9 cellular contexts compared by ENCODE assay signal in the genomic region with DNA sequence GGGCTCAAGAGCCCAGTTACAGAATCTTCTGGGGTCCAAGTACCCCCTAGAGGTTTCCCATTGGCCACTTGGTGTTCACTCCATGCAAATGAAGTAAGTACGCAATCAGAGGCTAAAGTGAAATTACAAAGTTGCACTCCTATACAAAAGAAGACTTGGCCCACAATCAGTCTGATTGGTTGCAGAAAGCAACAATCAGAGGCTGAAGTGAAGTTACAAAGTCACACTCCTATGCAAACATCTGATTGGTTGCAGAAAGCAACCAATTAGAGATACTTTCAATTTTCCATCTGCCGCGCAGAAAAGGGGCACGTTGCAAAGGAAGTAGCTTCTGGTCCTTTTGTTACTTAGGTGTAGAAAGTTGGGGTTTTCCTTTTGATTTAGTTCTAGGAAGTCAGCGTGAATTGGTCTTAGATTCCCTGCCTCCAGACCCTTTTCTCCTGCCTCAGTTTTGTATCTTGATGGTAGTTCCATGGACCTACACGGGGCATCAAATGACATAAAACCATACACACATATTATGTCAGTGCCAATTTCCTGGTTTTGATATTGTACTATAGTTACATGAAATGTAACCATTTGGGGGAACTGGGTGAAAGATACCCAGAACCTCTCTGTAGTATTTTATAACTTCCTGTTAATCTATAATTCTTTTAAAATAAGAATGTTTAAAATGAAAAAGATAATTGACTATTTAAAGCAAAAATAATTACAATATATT. TPM values are rescaled to one million over a fixed set of nuclear protein-coding genes. Genes with fewer than 3 reads are reported as not detected.
A peak's percentile ranks its signal among the peaks of the same experiment; 100 is the strongest.
DNase-seq lines count a peak whose midpoint lies in the region; ATAC-seq and TF ChIP-seq lines count a peak whose summit lies in the region.
"Had no signal": no experiment of that assay in that cellular context is flagged by ENCODE, and none has a peak within 500 bp of the region (broad histone marks: within the 10 kb centered on the region; RNA-seq: fewer than 3 reads in every experiment).

No MANE protein-coding gene starts in this region.

- peak overlapping the region; percentile 35; the same call in 1 of the 2 replicates for H3K4me2 ChIP-seq in IMR-90 (ENCODE audit: low read depth, low read length)

- H3K9me1 ChIP-seq in IMR-90 (ENCODE audit: insufficient read depth, low read length): no peaks in the 10 kb centered on the region

- dilution Hi-C loops in IMR-90 (cut with HindIII; ENCODE audit: low sequenced_read_pairs, unreplicated experiment): no loop called here

- H3K4me1 ChIP-seq in IMR-90 (ENCODE audit: control insufficient read depth, insufficient read depth, low read length) (no peaks in the 10 kb centered on the region), spleen (no peaks in the 10 kb centered on the region)

- no peak overlapping the region for H3K27ac ChIP-seq in IMR-90 (ENCODE audit: insufficient read depth, low read length)
- H3K27ac ChIP-seq in spleen: peak overlapping the region in 6 of 8 donors; percentile 46 to 71 (median 58)

- in situ Hi-C loops in IMR-90 (cut with MboI; ENCODE audit: low sequenced_read_pairs): no loop called here

- H4K8ac ChIP-seq in IMR-90 (ENCODE audit: low read depth in 2 of 2, low read length in 2 of 2): no peak overlapping the region

- no peak overlapping the region for H4K5ac ChIP-seq in IMR-90 (ENCODE audit: low read depth, low read length)

- H2AK9ac ChIP-seq in IMR-90 (replicated peaks; ENCODE audit: low read depth, low read length, poor library complexity): no peak overlapping the region

- H4K20me1 ChIP-seq in IMR-90 (ENCODE audit: insufficient read depth, low read length): no peaks in the 10 kb centered on the region

- TF ChIP-seq CTCF in IMR-90 (conservative IDR thresholded peaks at IDR 0.05; ENCODE audit: low read depth, low read length) (no peak), spleen (IDR thresholded peaks at IDR 0.05 in 8 of 11, conservative IDR thresholded peaks at IDR 0.05 in 3 of 11) (no peak)

- no peak overlapping the region for H2BK5ac ChIP-seq in IMR-90 (ENCODE audit: low read depth, low read length, poor library complexity, severe bottlenecking)

- no peak overlapping the region for H2BK20ac ChIP-seq in IMR-90 (ENCODE audit: low read depth, low read length)

- H2BK15ac ChIP-seq in IMR-90 (ENCODE audit: low read depth, low read length): no peak overlapping the region

- no peak overlapping the region for H2AFZ ChIP-seq in IMR-90 (replicated peaks; ENCODE audit: low read length, poor library complexity)

- intact Hi-C loops in IMR-90 (cut with micrococcal nuclease) (no loop called here), spleen (cut with DNase I; ENCODE audit: low total_unique reads) (no loop called here)

- H3K9me3 ChIP-seq in IMR-90 (ENCODE audit: control insufficient read depth, insufficient read depth, low read length) (no peaks in the 10 kb centered on the region), spleen (no peaks in the 10 kb centered on the region)

- TF ChIP-seq POLR2A in IMR-90 (IDR thresholded peaks at IDR 0.05; ENCODE audit: low read depth, low read length) (no peak), spleen (IDR thresholded peaks at IDR 0.05) (no peak)

- no peak overlapping the region for H2AK5ac ChIP-seq in IMR-90 (ENCODE audit: low read depth, low read length)

- no CpG with 5 or more reads among the region's 6 CpGs for WGBS in IMR-90 (ENCODE audit: extremely low coverage in 2 of 2, insufficient read length in 1 of 2), 2 experiments
- 30 to 63% (median 47%) methylated on average over 6 of the region's 6 CpGs for WGBS in spleen, 5 donors

- POLR2A ChIA-PET in IMR-90 (lab: Charles Lee; ENCODE audit: unreplicated experiment): no interaction called here

- H3K79me1 ChIP-seq in IMR-90 (ENCODE audit: low read depth in 1 of 2, low read length in 2 of 2): no peaks in the 10 kb centered on the region

- TF ChIP-seq RAD21 in IMR-90 (IDR thresholded peaks at IDR 0.05; ENCODE audit: low read length): no peak

- no peak overlapping the region for H3K18ac ChIP-seq in IMR-90 (ENCODE audit: low read depth, low read length)

- DNase-seq in IMR-90 (no peak), dermis blood vessel endothelial cell (peak; percentile 46), spleen (no peak), NCI-H774 (lab: John Stamatoyannopoulos, UW) (no peak), hippocampal formation (lab: John Stamatoyannopoulos, UW) (no peak), COLO668 (lab: John Stamatoyannopoulos, UW; ENCODE audit: unreplicated experiment) (no peak)
- DNase-seq in activated CD4-positive, alpha-beta T cell treated with anti-CD3 and anti-CD28 coated beads for 4 hours: peak; percentile 29 to 34
- DNase-seq: mesendoderm had no signal

- CTCF ChIA-PET in IMR-90 (lab: Yijun Ruan, JAX): no interaction called here

- H3K27me3 ChIP-seq in IMR-90 (ENCODE audit: control insufficient read depth, insufficient read depth, low read length) (peaks cover 20% of the 10 kb centered on the region), spleen (replicated peaks in 1 of 7) (no peaks in the 10 kb centered on the region)

- H3K4me3 ChIP-seq in IMR-90 (ENCODE audit: insufficient read depth, low read depth, low read length): no peak overlapping the region; the same call in 1 of the 2 replicates
- H3K4me3 ChIP-seq in spleen: peak overlapping the region in 3 of 8 donors; percentile 9 to 55 (median 20)

- no TSS peak for BruUV-seq in IMR-90 (replicated peaks; lab: Mats Ljungman, UMichigan)

- no peak overlapping the region for H2BK120ac ChIP-seq in IMR-90 (ENCODE audit: low read depth, low read length)

- no peak overlapping the region for H3K9ac ChIP-seq in IMR-90 (ENCODE audit: low read depth, low read length)

- H3K36me3 ChIP-seq in IMR-90 (ENCODE audit: control insufficient read depth, insufficient read depth, low read length) (no peaks in the 10 kb centered on the region), spleen (no peaks in the 10 kb centered on the region)

- no peak overlapping the region for H3K56ac ChIP-seq in IMR-90 (ENCODE audit: extremely low read depth, insufficient read depth, low read length)

- H4K91ac ChIP-seq in IMR-90 (ENCODE audit: insufficient read depth, low read depth, low read length): no peak overlapping the region

- ATAC-seq in IMR-90 (ENCODE audit: low read depth): no peak
- no peak for ATAC-seq in HG02571 (IDR thresholded peaks at IDR 0.05; ENCODE audit: unreplicated experiment)

- H3K4ac ChIP-seq in IMR-90 (ENCODE audit: low read depth, low read length): no peak overlapping the region

- H3K14ac ChIP-seq in IMR-90 (replicated peaks; ENCODE audit: low read depth, low read length): no peak overlapping the region

- no peak overlapping the region for H3K23ac ChIP-seq in IMR-90 (ENCODE audit: low read depth, low read length)

TF ChIP-seq in IMR-90, 13 proteins besides CTCF, POLR2A, EP300 and RAD21:
- no peak for TF ChIP-seq MAFK (IDR thresholded peaks at IDR 0.05; ENCODE audit: low read depth, low read length)
- no peak for TF ChIP-seq RCOR1 (IDR thresholded peaks at IDR 0.05; ENCODE audit: insufficient replicate concordance, low read length)
- no peak for TF ChIP-seq MAZ (IDR thresholded peaks at IDR 0.05; ENCODE audit: borderline replicate concordance, low read depth, low read length)
- TF ChIP-seq BHLHE40 (IDR thresholded peaks at IDR 0.05; ENCODE audit: low read depth, low read length): no peak
- TF ChIP-seq RFX5 (IDR thresholded peaks at IDR 0.05; ENCODE audit: low read depth, low read length): no peak
- TF ChIP-seq CHD1 (IDR thresholded peaks at IDR 0.05; ENCODE audit: low read depth, low read length): no peak

RNA-seq across cellular contexts. Expression of gene PIN4, which starts 12.4 kb away (rescaled TPM):
- total RNA-seq in IMR-90 (2012; rRNA removed): 2.2 and 6.1 TPM in 2 replicates
- 18.2 and 20.9 TPM in 2 replicates for polyA plus RNA-seq in IMR-90 (2012; rRNA removed)
- 1.7 and 2.7 TPM in 2 replicates for polyA plus RNA-seq in IMR-90 (2012; cell fraction: cytosol; rRNA removed)
- 0.45 and 4.8 TPM in 2 replicates for polyA plus RNA-seq in IMR-90 (2012; cell fraction: nucleus; rRNA removed; ENCODE audit: low replicate concordance)
- total RNA-seq in dermis blood vessel endothelial cell: 9.3 and 12.4 TPM in 2 replicates
- 10 to 100 TPM in 3 of 7 donors, 1 to 10 TPM in 4; 6.0 to 11.7 (median 9.9) TPM for total RNA-seq in spleen
- polyA plus RNA-seq in spleen: 10 to 100 TPM; 15.8 to 22.0 (median 18.3) TPM

RNA-seq across cellular contexts. Expression of gene RTL5, which starts 37.5 kb away (rescaled TPM):
- total RNA-seq in IMR-90 (2012; rRNA removed): 0.56 and 0.90 TPM in 2 replicates
- polyA plus RNA-seq in IMR-90 (2012; rRNA removed): 1.9 and 2.5 TPM in 2 replicates
- polyA plus RNA-seq in IMR-90 (2012; cell fraction: cytosol; rRNA removed): 1.2 and 1.6 TPM in 2 replicates
- 4.5 and 6.5 TPM in 2 replicates for polyA plus RNA-seq in IMR-90 (2012; cell fraction: nucleus; rRNA removed; ENCODE audit: low replicate concordance)
- 0.47 and 0.51 TPM in 2 replicates for total RNA-seq in dermis blood vessel endothelial cell
- 1 to 10 TPM; 2.7 to 5.9 (median 4.2) TPM for total RNA-seq in spleen
- under 1 TPM; 0.46 to 0.99 (median 0.61) TPM for polyA plus RNA-seq in spleen

Comparison
In these comparisons a context has a peak if more than half of its experiments do, and no peak if none do; other contexts are left out.
1. DNase-seq: peak in activated CD4-positive, alpha-beta T cell treated with anti-CD3 and anti-CD28 coated beads for 4 hours (2 of 2) and dermis blood vessel endothelial cell (single experiment); none in IMR-90 (single experiment), spleen (single experiment), NCI-H774 (single experiment), hippocampal formation (0 of 2) and COLO668 (single experiment).